1 cellular context compared by ENCODE assay signal in the genomic region with DNA sequence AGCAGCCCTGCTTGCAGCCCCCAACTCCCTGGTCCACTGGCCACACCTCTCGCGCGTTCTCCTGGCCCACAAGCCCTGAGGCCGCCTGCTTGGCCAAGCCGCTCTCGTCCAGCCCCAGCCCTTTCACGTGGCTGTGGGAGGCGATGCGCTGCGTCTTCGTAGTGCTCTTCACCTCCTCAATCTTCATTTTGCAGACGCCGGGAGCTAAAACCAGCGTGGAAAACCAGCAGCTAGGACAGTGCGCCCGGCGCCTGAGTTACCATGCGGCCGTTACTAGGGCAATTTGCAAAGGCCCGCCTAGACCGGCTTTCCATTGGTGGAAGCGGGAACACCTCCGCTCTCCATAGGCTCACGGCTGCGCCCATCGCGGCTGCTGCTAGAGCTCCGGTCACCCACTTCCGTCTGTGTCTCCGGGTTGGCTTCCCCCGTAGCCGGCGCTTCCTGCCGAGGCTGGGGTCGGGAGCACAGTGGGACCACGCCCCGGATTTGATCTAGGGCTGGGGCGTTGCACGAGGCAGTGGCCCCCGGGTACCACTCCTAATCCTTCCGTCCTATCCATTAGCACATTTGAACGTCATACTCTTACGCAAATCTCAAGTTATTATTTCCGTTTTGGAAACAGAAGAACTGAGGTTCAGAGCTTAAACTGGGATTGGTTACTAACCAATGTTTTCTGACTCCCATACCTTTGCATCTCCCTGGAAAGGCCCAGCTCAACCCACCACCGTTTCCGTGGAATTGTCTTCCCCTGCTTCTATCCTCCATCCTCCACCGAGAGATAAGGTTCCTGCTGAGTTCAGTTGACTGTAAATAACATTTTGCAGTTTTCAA.
A peak's percentile ranks its signal among the peaks of the same experiment; 100 is the strongest.
TF ChIP-seq lines count a peak whose summit lies in the region.

A gene (minus strand): TSS at position 275 of the 831 bp plus-strand sequence. CDS start 88 bp downstream, at position 187.

TF ChIP-seq in K562, 482 proteins besides CTCF, POLR2A, EP300 and RAD21 (continued from another document and continues in another):
- TF ChIP-seq, protein P1, sequence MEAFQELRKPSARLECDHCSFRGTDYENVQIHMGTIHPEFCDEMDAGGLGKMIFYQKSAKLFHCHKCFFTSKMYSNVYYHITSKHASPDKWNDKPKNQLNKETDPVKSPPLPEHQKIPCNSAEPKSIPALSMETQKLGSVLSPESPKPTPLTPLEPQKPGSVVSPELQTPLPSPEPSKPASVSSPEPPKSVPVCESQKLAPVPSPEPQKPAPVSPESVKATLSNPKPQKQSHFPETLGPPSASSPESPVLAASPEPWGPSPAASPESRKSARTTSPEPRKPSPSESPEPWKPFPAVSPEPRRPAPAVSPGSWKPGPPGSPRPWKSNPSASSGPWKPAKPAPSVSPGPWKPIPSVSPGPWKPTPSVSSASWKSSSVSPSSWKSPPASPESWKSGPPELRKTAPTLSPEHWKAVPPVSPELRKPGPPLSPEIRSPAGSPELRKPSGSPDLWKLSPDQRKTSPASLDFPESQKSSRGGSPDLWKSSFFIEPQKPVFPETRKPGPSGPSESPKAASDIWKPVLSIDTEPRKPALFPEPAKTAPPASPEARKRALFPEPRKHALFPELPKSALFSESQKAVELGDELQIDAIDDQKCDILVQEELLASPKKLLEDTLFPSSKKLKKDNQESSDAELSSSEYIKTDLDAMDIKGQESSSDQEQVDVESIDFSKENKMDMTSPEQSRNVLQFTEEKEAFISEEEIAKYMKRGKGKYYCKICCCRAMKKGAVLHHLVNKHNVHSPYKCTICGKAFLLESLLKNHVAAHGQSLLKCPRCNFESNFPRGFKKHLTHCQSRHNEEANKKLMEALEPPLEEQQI (IDR thresholded peaks at IDR 0.05): no peak
- TF ChIP-seq ZNF445 (CRISPR knock-in tag; IDR thresholded peaks at IDR 0.05; ENCODE audit: low read depth): no peak
- TF ChIP-seq MAFF (IDR thresholded peaks at IDR 0.05; ENCODE audit: low read length): no peak
- no peak for TF ChIP-seq GTF2F1 (IDR thresholded peaks at IDR 0.05; ENCODE audit: low read depth, low read length)
- TF ChIP-seq SIX5 (IDR thresholded peaks at IDR 0.05; ENCODE audit: borderline replicate concordance in 1 of 2, insufficient read depth in 1 of 2, low read depth in 1 of 2, low read length in 2 of 2): peak; percentile 41 to 43; a peak in 2 of 4 replicates
- TF ChIP-seq, protein P2, sequence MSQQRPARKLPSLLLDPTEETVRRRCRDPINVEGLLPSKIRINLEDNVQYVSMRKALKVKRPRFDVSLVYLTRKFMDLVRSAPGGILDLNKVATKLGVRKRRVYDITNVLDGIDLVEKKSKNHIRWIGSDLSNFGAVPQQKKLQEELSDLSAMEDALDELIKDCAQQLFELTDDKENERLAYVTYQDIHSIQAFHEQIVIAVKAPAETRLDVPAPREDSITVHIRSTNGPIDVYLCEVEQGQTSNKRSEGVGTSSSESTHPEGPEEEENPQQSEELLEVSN (IDR thresholded peaks at IDR 0.05; ENCODE audit: borderline replicate concordance in 1 of 2, extremely low read depth in 1 of 2, insufficient read depth in 1 of 2, insufficient read length in 1 of 2, low read depth in 1 of 2, low read length in 1 of 2, poor library complexity in 1 of 2, severe bottlenecking in 1 of 2): peak; percentile 64 to 84
- TF ChIP-seq FOXK2 (conservative IDR thresholded peaks at IDR 0.05 in 1 of 2, IDR thresholded peaks at IDR 0.05 in 1 of 2; ENCODE audit: low read depth in 2 of 2): peak; percentile 54 to 58; a peak in 3 of 4 replicates
- TF ChIP-seq, protein P3, sequence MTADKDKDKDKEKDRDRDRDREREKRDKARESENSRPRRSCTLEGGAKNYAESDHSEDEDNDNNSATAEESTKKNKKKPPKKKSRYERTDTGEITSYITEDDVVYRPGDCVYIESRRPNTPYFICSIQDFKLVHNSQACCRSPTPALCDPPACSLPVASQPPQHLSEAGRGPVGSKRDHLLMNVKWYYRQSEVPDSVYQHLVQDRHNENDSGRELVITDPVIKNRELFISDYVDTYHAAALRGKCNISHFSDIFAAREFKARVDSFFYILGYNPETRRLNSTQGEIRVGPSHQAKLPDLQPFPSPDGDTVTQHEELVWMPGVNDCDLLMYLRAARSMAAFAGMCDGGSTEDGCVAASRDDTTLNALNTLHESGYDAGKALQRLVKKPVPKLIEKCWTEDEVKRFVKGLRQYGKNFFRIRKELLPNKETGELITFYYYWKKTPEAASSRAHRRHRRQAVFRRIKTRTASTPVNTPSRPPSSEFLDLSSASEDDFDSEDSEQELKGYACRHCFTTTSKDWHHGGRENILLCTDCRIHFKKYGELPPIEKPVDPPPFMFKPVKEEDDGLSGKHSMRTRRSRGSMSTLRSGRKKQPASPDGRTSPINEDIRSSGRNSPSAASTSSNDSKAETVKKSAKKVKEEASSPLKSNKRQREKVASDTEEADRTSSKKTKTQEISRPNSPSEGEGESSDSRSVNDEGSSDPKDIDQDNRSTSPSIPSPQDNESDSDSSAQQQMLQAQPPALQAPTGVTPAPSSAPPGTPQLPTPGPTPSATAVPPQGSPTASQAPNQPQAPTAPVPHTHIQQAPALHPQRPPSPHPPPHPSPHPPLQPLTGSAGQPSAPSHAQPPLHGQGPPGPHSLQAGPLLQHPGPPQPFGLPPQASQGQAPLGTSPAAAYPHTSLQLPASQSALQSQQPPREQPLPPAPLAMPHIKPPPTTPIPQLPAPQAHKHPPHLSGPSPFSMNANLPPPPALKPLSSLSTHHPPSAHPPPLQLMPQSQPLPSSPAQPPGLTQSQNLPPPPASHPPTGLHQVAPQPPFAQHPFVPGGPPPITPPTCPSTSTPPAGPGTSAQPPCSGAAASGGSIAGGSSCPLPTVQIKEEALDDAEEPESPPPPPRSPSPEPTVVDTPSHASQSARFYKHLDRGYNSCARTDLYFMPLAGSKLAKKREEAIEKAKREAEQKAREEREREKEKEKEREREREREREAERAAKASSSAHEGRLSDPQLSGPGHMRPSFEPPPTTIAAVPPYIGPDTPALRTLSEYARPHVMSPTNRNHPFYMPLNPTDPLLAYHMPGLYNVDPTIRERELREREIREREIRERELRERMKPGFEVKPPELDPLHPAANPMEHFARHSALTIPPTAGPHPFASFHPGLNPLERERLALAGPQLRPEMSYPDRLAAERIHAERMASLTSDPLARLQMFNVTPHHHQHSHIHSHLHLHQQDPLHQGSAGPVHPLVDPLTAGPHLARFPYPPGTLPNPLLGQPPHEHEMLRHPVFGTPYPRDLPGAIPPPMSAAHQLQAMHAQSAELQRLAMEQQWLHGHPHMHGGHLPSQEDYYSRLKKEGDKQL (CRISPR knock-in tag; IDR thresholded peaks at IDR 0.05; ENCODE audit: borderline replicate concordance): no peak
- TF ChIP-seq TCF7 (IDR thresholded peaks at IDR 0.05; ENCODE audit: borderline replicate concordance): no peak
- TF ChIP-seq, protein P4, sequence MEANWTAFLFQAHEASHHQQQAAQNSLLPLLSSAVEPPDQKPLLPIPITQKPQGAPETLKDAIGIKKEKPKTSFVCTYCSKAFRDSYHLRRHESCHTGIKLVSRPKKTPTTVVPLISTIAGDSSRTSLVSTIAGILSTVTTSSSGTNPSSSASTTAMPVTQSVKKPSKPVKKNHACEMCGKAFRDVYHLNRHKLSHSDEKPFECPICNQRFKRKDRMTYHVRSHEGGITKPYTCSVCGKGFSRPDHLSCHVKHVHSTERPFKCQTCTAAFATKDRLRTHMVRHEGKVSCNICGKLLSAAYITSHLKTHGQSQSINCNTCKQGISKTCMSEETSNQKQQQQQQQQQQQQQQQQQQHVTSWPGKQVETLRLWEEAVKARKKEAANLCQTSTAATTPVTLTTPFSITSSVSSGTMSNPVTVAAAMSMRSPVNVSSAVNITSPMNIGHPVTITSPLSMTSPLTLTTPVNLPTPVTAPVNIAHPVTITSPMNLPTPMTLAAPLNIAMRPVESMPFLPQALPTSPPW (CRISPR knock-in tag; IDR thresholded peaks at IDR 0.05): peak; percentile 77
- TF ChIP-seq RBM15 (IDR thresholded peaks at IDR 0.05; ENCODE audit: insufficient read depth, low read length): no peak
- no peak for TF ChIP-seq ZFPM2 (CRISPR knock-in tag; IDR thresholded peaks at IDR 0.05)
- TF ChIP-seq ZNF316 (IDR thresholded peaks at IDR 0.05): no peak
- TF ChIP-seq, protein P5, sequence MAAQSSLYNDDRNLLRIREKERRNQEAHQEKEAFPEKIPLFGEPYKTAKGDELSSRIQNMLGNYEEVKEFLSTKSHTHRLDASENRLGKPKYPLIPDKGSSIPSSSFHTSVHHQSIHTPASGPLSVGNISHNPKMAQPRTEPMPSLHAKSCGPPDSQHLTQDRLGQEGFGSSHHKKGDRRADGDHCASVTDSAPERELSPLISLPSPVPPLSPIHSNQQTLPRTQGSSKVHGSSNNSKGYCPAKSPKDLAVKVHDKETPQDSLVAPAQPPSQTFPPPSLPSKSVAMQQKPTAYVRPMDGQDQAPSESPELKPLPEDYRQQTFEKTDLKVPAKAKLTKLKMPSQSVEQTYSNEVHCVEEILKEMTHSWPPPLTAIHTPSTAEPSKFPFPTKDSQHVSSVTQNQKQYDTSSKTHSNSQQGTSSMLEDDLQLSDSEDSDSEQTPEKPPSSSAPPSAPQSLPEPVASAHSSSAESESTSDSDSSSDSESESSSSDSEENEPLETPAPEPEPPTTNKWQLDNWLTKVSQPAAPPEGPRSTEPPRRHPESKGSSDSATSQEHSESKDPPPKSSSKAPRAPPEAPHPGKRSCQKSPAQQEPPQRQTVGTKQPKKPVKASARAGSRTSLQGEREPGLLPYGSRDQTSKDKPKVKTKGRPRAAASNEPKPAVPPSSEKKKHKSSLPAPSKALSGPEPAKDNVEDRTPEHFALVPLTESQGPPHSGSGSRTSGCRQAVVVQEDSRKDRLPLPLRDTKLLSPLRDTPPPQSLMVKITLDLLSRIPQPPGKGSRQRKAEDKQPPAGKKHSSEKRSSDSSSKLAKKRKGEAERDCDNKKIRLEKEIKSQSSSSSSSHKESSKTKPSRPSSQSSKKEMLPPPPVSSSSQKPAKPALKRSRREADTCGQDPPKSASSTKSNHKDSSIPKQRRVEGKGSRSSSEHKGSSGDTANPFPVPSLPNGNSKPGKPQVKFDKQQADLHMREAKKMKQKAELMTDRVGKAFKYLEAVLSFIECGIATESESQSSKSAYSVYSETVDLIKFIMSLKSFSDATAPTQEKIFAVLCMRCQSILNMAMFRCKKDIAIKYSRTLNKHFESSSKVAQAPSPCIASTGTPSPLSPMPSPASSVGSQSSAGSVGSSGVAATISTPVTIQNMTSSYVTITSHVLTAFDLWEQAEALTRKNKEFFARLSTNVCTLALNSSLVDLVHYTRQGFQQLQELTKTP (IDR thresholded peaks at IDR 0.05; ENCODE audit: low read depth in 1 of 2, partially characterized antibody in 2 of 2): no peak
- no peak for TF ChIP-seq PHTF2 (CRISPR knock-in tag; IDR thresholded peaks at IDR 0.05)
- no peak for TF ChIP-seq GTF2A2 (tag; IDR thresholded peaks at IDR 0.05)
- TF ChIP-seq, protein P6, sequence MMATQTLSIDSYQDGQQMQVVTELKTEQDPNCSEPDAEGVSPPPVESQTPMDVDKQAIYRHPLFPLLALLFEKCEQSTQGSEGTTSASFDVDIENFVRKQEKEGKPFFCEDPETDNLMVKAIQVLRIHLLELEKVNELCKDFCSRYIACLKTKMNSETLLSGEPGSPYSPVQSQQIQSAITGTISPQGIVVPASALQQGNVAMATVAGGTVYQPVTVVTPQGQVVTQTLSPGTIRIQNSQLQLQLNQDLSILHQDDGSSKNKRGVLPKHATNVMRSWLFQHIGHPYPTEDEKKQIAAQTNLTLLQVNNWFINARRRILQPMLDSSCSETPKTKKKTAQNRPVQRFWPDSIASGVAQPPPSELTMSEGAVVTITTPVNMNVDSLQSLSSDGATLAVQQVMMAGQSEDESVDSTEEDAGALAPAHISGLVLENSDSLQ (IDR thresholded peaks at IDR 0.05): peak; percentile 99
- no peak for TF ChIP-seq ZNF239 (CRISPR knock-in tag; IDR thresholded peaks at IDR 0.05)
- TF ChIP-seq MCM2 (IDR thresholded peaks at IDR 0.05; ENCODE audit: low read depth): no peak
- TF ChIP-seq LEF1 (IDR thresholded peaks at IDR 0.05): 0 out of 2 replicates have a peak, but pooled peaks have one; percentile 22
- TF ChIP-seq, protein P7, sequence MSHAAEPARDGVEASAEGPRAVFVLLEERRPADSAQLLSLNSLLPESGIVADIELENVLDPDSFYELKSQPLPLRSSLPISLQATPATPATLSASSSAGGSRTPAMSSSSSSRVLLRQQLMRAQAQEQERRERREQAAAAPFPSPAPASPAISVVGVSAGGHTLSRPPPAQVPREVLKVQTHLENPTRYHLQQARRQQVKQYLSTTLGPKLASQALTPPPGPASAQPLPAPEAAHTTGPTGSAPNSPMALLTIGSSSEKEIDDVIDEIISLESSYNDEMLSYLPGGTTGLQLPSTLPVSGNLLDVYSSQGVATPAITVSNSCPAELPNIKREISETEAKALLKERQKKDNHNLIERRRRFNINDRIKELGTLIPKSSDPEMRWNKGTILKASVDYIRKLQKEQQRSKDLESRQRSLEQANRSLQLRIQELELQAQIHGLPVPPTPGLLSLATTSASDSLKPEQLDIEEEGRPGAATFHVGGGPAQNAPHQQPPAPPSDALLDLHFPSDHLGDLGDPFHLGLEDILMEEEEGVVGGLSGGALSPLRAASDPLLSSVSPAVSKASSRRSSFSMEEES (CRISPR knock-in tag; IDR thresholded peaks at IDR 0.05): no peak
- no peak for TF ChIP-seq U2AF2 (optimal IDR thresholded peaks at IDR 0.05; ENCODE audit: low read depth, low read length)
- TF ChIP-seq COPS2 (conservative IDR thresholded peaks at IDR 0.05): no peak
- TF ChIP-seq ZNF436 (CRISPR knock-in tag; IDR thresholded peaks at IDR 0.05): no peak
- no peak for TF ChIP-seq ZNF3 (CRISPR knock-in tag; IDR thresholded peaks at IDR 0.05)
- TF ChIP-seq TRIM28 (IDR thresholded peaks at IDR 0.05): no peak
- no peak for TF ChIP-seq KDM2B (CRISPR knock-in tag; IDR thresholded peaks at IDR 0.05)
- no peak for TF ChIP-seq GABPB2 (CRISPR knock-in tag; conservative IDR thresholded peaks at IDR 0.05)
- TF ChIP-seq LARP7 (IDR thresholded peaks at IDR 0.05): no peak
- TF ChIP-seq, protein P8, sequence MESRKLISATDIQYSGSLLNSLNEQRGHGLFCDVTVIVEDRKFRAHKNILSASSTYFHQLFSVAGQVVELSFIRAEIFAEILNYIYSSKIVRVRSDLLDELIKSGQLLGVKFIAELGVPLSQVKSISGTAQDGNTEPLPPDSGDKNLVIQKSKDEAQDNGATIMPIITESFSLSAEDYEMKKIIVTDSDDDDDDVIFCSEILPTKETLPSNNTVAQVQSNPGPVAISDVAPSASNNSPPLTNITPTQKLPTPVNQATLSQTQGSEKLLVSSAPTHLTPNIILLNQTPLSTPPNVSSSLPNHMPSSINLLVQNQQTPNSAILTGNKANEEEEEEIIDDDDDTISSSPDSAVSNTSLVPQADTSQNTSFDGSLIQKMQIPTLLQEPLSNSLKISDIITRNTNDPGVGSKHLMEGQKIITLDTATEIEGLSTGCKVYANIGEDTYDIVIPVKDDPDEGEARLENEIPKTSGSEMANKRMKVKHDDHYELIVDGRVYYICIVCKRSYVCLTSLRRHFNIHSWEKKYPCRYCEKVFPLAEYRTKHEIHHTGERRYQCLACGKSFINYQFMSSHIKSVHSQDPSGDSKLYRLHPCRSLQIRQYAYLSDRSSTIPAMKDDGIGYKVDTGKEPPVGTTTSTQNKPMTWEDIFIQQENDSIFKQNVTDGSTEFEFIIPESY (CRISPR knock-in tag; IDR thresholded peaks at IDR 0.05): no peak
- TF ChIP-seq SNRNP70 (optimal IDR thresholded peaks at IDR 0.05; ENCODE audit: low read depth, low read length): no peak
- TF ChIP-seq, protein P9, sequence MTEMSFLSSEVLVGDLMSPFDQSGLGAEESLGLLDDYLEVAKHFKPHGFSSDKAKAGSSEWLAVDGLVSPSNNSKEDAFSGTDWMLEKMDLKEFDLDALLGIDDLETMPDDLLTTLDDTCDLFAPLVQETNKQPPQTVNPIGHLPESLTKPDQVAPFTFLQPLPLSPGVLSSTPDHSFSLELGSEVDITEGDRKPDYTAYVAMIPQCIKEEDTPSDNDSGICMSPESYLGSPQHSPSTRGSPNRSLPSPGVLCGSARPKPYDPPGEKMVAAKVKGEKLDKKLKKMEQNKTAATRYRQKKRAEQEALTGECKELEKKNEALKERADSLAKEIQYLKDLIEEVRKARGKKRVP (CRISPR knock-in tag; IDR thresholded peaks at IDR 0.05): no peak
